ENCODE assay signal across 13 cellular contexts in the genomic region with DNA sequence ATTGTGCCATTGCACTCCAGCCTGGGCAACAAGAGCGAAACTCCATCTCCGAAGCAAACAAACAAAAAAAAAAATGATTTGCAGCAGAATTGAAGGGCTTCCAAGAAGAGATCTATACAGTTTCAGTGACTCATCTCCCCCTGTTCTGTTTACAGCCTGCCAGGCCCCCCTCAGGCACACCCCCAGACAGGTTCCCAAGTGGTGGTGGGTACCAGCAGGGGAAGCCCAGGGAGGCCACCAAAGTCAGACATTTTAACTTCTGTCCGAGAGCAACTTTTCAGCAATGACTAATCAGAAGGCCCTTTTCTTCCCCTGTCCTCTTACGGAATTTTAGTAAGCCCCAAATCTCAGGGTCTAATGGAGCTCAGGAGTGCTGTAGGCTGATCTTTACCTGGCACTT.
DNase-seq lines count a peak whose midpoint lies in the region; ATAC-seq and TF ChIP-seq lines count a peak whose summit lies in the region.
"Had no signal": no experiment of that assay in that cellular context is flagged by ENCODE, and none has a peak within 500 bp of the region (broad histone marks: within the 10 kb centered on the region; RNA-seq: fewer than 3 reads in every experiment).

No MANE protein-coding gene starts in this region.

- H3K27ac Mint-ChIP-seq in natural killer cell treated with Interleukin-12 subunit alpha and Interleukin-12 subunit beta and Interleukin-15 and Interleukin-18, amount 100 ng/mL, for 72 hours, result no peak overlapping the region
- no peak overlapping the region for H3K27ac Mint-ChIP-seq in natural killer cell
- no peak overlapping the region for H3K27ac Mint-ChIP-seq in T-cell
- H3K27ac Mint-ChIP-seq: activated naive CD4-positive, alpha-beta T cell treated with anti-CD3 and anti-CD28 coated beads, Interleukin-2, amount 10 ng/mL, durations not matched to agents 7 days and 5 days had no signal

- TF ChIP-seq CTCF in natural killer cell (IDR thresholded peaks at IDR 0.05) (no peak), stomach (IDR thresholded peaks at IDR 0.05) (no peak)

- TF ChIP-seq EP300 in stomach (IDR thresholded peaks at IDR 0.05), result no peak

- H3K27me3 Mint-ChIP-seq in natural killer cell treated with Interleukin-12 subunit alpha and Interleukin-12 subunit beta and Interleukin-15 and Interleukin-18, amount 100 ng/mL, for 72 hours, result peaks cover 14 to 17% of the 10 kb centered on the region in 2 donors
- H3K27me3 Mint-ChIP-seq in natural killer cell (ENCODE audit: low read depth in 2 of 2) (peaks cover 13 to 29% of the 10 kb centered on the region in 2 donors), T-cell (peaks cover 4 to 15% of the 10 kb centered on the region in 2 donors)

- WGBS in stomach, 5 donors, result 81 to 91% (median 87%) methylated on average over 4 of the region's 4 CpGs

- no peak for DNase-seq in natural killer cell treated with Interleukin-12 subunit alpha and Interleukin-12 subunit beta and Interleukin-15 and Interleukin-18, amount 100 ng/mL, for 72 hours (ENCODE audit: low spot score)
- DNase-seq in natural killer cell (no peak), mucosa of gallbladder (ENCODE audit: low spot score) (no peak), T-cell (no peak), stomach (no peak)
- DNase-seq: activated naive CD4-positive, alpha-beta T cell treated with anti-CD3 and anti-CD28 coated beads, Interleukin-2, amount 10 ng/mL, durations not matched to agents 7 days and 5 days; caudate nucleus; DMS 273 treated with DMSO at 0.1 percent for 48 hours; GOT3 had no signal

- intact Hi-C loops in natural killer cell (cut with micrococcal nuclease), result no loop called here
- intact Hi-C loops in stomach (cut with DNase I; ENCODE audit: low total_unique reads), result no loop called here

- no peaks in the 10 kb centered on the region for H3K4me1 Mint-ChIP-seq in natural killer cell treated with Interleukin-12 subunit alpha and Interleukin-12 subunit beta and Interleukin-15 and Interleukin-18, amount 100 ng/mL, for 72 hours (ENCODE audit: low read depth in 2 of 2)
- no peaks in the 10 kb centered on the region for H3K4me1 Mint-ChIP-seq in natural killer cell
- H3K4me1 Mint-ChIP-seq in T-cell, result no peaks in the 10 kb centered on the region
- H3K4me1 Mint-ChIP-seq: activated naive CD4-positive, alpha-beta T cell treated with anti-CD3 and anti-CD28 coated beads, Interleukin-2, amount 10 ng/mL, durations not matched to agents 7 days and 5 days had no signal

- H3K4me3 ChIP-seq in stomach, result no peak overlapping the region

- H3K27ac ChIP-seq in stomach, result no peak overlapping the region
- H3K27ac ChIP-seq: HL-60 had no signal

- H3K36me3 Mint-ChIP-seq in natural killer cell treated with Interleukin-12 subunit alpha and Interleukin-12 subunit beta and Interleukin-15 and Interleukin-18, amount 100 ng/mL, for 72 hours, result peaks cover 5% of the 10 kb centered on the region
- no peaks in the 10 kb centered on the region for H3K36me3 Mint-ChIP-seq in natural killer cell
- H3K36me3 Mint-ChIP-seq in T-cell, result peaks cover 3% of the 10 kb centered on the region
- H3K36me3 Mint-ChIP-seq: activated naive CD4-positive, alpha-beta T cell treated with anti-CD3 and anti-CD28 coated beads, Interleukin-2, amount 10 ng/mL, durations not matched to agents 7 days and 5 days had no signal

- peaks cover 0 to 27% (median 0%) of the 10 kb centered on the region in 3 donors for H3K27me3 ChIP-seq in stomach

- H3K4me1 ChIP-seq in stomach, result no peaks in the 10 kb centered on the region

- no peak for TF ChIP-seq POLR2A in stomach (IDR thresholded peaks at IDR 0.05)

- peaks cover 0 to 10% (median 0%) of the 10 kb centered on the region in 4 donors for H3K9me3 ChIP-seq in stomach

- H3K9me3 Mint-ChIP-seq in natural killer cell treated with Interleukin-12 subunit alpha and Interleukin-12 subunit beta and Interleukin-15 and Interleukin-18, amount 100 ng/mL, for 72 hours, result peaks cover 3% of the 10 kb centered on the region
- H3K9me3 Mint-ChIP-seq in natural killer cell (peaks cover 3% of the 10 kb centered on the region in 2 donors), T-cell (peaks cover 3 to 5% (median 4%) of the 10 kb centered on the region in 3 donors)

- no peaks in the 10 kb centered on the region for H3K36me3 ChIP-seq in stomach

- peak in 1 of 2 donors; percentile 67 for ATAC-seq in natural killer cell treated with Interleukin-12 subunit alpha and Interleukin-12 subunit beta and Interleukin-15 and Interleukin-18, amount 100 ng/mL, for 72 hours
- ATAC-seq in natural killer cell (no peak), HG02610 (IDR thresholded peaks at IDR 0.05; ENCODE audit: unreplicated experiment) (peak; percentile 32), HG03432 (IDR thresholded peaks at IDR 0.05; ENCODE audit: unreplicated experiment) (peak; percentile 34), T-cell (replicated peaks in 1 of 4) (no peak), GM21528 (IDR thresholded peaks at IDR 0.05; ENCODE audit: low FRiP score, unreplicated experiment) (no peak)

- H3K4me3 Mint-ChIP-seq in natural killer cell treated with Interleukin-12 subunit alpha and Interleukin-12 subunit beta and Interleukin-15 and Interleukin-18, amount 100 ng/mL, for 72 hours, result peak overlapping the region; percentile 24
- H3K4me3 Mint-ChIP-seq in natural killer cell (no peak overlapping the region), T-cell (no peak overlapping the region)
- H3K4me3 Mint-ChIP-seq: activated naive CD4-positive, alpha-beta T cell treated with anti-CD3 and anti-CD28 coated beads, Interleukin-2, amount 10 ng/mL, durations not matched to agents 7 days and 5 days had no signal

- POLR2A ChIA-PET in T-cell (lab: Charles Lee), result no interaction called here

- CTCF ChIA-PET in T-cell (lab: Charles Lee), result no interaction called here

Comparison
In these comparisons a context has a peak if more than half of its experiments do, and no peak if none do; other contexts are left out.
1. ATAC-seq: peak in HG02610 (single experiment) and HG03432 (single experiment); none in natural killer cell (0 of 3), T-cell (0 of 4) and GM21528 (single experiment).